ENCODE assay signal across 11 cellular contexts in the genomic region with DNA sequence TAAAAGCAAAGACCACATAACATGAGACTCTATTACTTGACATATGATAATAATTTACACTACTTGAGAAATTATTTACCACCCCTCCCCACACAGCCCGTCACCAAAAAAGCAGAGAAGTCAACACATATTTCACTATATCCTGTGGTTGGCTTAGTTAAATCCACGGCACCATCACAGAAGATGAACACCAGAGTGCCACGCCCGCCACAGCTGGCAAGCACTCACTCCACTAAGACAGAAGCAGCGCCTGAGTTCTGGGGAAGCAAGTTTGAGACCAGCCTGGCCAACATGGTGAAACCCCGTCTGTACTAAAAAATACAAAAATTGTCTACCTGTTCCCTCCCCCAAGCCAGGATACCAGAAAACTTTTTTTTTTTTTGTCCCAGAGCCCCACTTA. TPM values are rescaled to one million over a fixed set of nuclear protein-coding genes. Genes with fewer than 3 reads are reported as not detected.
DNase-seq lines count a peak whose midpoint lies in the region; ATAC-seq lines count a peak whose summit lies in the region.
"Had no signal": no experiment of that assay in that cellular context is flagged by ENCODE, and none has a peak within 500 bp of the region (broad histone marks: within the 10 kb centered on the region; RNA-seq: fewer than 3 reads in every experiment).

No MANE protein-coding gene starts in this region.

- no peak overlapping the region for H3K4me3 Mint-ChIP-seq in activated T-cell treated with anti-CD3 and anti-CD28 coated beads, Interleukin-2, amount 50 U/mL, for 24 hours
- no peak overlapping the region for H3K4me3 Mint-ChIP-seq in stimulated activated naive B cell treated with anti-CD40 and anti-IgM and Interleukin-4, amounts not matched to agents 10 μg/mL and 1 μg/mL and 100 μg/mL, for 72 hours
- H3K4me3 Mint-ChIP-seq: activated naive CD8-positive, alpha-beta T cell treated with anti-CD3 and anti-CD28 coated beads, Interleukin-2, amount 10 ng/mL, durations not matched to agents 7 days and 5 days had no signal

- H3K4me1 Mint-ChIP-seq in activated T-cell treated with anti-CD3 and anti-CD28 coated beads, Interleukin-2, amount 50 U/mL, for 24 hours (ENCODE audit: low read depth): peaks cover 88% of the 10 kb centered on the region
- peaks cover 43 to 74% of the 10 kb centered on the region in 2 donors for H3K4me1 Mint-ChIP-seq in stimulated activated naive B cell treated with anti-CD40 and anti-IgM and Interleukin-4, amounts not matched to agents 10 μg/mL and 1 μg/mL and 100 μg/mL, for 72 hours

- no peak for DNase-seq in activated T-cell treated with anti-CD3 and anti-CD28 coated beads, Interleukin-2, amount 50 U/mL, for 24 hours
- DNase-seq in activated T-cell treated with anti-CD3 and anti-CD28 coated beads for 4 hours (no peak), SK-N-MC (ENCODE audit: low read depth, low spot score) (no peak), right cardiac atrium (peak in 1 of 3 donors; percentile 63), NAMALWA (ENCODE audit: low spot score) (no peak), NCI-H226 (no peak)
- no peak for DNase-seq in stimulated activated naive B cell treated with anti-CD40 and anti-IgM and Interleukin-4, amounts not matched to agents 10 μg/mL and 1 μg/mL and 100 μg/mL, for 72 hours
- DNase-seq: activated naive CD8-positive, alpha-beta T cell treated with anti-CD3 and anti-CD28 coated beads, Interleukin-2, amount 10 ng/mL, durations not matched to agents 7 days and 5 days; kidney glomerular epithelial cell; NCI-H1694 had no signal

- peaks cover 13% of the 10 kb centered on the region for H3K36me3 Mint-ChIP-seq in activated T-cell treated with anti-CD3 and anti-CD28 coated beads, Interleukin-2, amount 50 U/mL, for 24 hours (ENCODE audit: low read depth)
- peaks cover 13 to 37% of the 10 kb centered on the region in 2 donors for H3K36me3 Mint-ChIP-seq in stimulated activated naive B cell treated with anti-CD40 and anti-IgM and Interleukin-4, amounts not matched to agents 10 μg/mL and 1 μg/mL and 100 μg/mL, for 72 hours

- H3K27me3 ChIP-seq in right cardiac atrium (ENCODE audit: control insufficient read depth, insufficient read depth): no peaks in the 10 kb centered on the region

- WGBS in right cardiac atrium: 76% methylated on average over 6 of the region's 6 CpGs

- H3K9me3 Mint-ChIP-seq in activated T-cell treated with anti-CD3 and anti-CD28 coated beads, Interleukin-2, amount 50 U/mL, for 24 hours: no peaks in the 10 kb centered on the region
- no peaks in the 10 kb centered on the region for H3K9me3 Mint-ChIP-seq in stimulated activated naive B cell treated with anti-CD40 and anti-IgM and Interleukin-4, amounts not matched to agents 10 μg/mL and 1 μg/mL and 100 μg/mL, for 72 hours
- H3K9me3 Mint-ChIP-seq: activated naive CD8-positive, alpha-beta T cell treated with anti-CD3 and anti-CD28 coated beads, Interleukin-2, amount 10 ng/mL, durations not matched to agents 7 days and 5 days had no signal

- peaks cover 15% of the 10 kb centered on the region for H3K4me1 ChIP-seq in right cardiac atrium (ENCODE audit: control insufficient read depth, insufficient read depth, low read length)

- H3K9ac ChIP-seq in SK-N-MC (ENCODE audit: insufficient read length): no peak overlapping the region

- no peaks in the 10 kb centered on the region for H3K9me3 ChIP-seq in SK-N-MC (ENCODE audit: low read depth, low read length)
- H3K9me3 ChIP-seq in right cardiac atrium (ENCODE audit: control insufficient read depth, low read length): no peaks in the 10 kb centered on the region

- H3K27ac ChIP-seq in SK-N-MC (peak overlapping the region; percentile 76), right cardiac atrium (ENCODE audit: low read length) (peak overlapping the region; percentile 72)

- peak overlapping the region; percentile 72 for H3K27ac Mint-ChIP-seq in activated T-cell treated with anti-CD3 and anti-CD28 coated beads, Interleukin-2, amount 50 U/mL, for 24 hours
- peak overlapping the region; percentile 82 for H3K27ac Mint-ChIP-seq in stimulated activated naive B cell treated with anti-CD40 and anti-IgM and Interleukin-4, amounts not matched to agents 10 μg/mL and 1 μg/mL and 100 μg/mL, for 72 hours
- H3K27ac Mint-ChIP-seq: activated naive CD8-positive, alpha-beta T cell treated with anti-CD3 and anti-CD28 coated beads, Interleukin-2, amount 10 ng/mL, durations not matched to agents 7 days and 5 days had no signal

- intact Hi-C loops in right cardiac atrium (cut with DNase I): no loop called here

- no peaks in the 10 kb centered on the region for H3K36me3 ChIP-seq in SK-N-MC (ENCODE audit: insufficient read depth, low read length)

- H3K4me3 ChIP-seq in SK-N-MC: 0 out of 2 replicates have a peak overlapping the region, but pooled peaks have one; percentile 21
- H3K4me3 ChIP-seq in right cardiac atrium (ENCODE audit: low read length): no peak overlapping the region

- ATAC-seq in right cardiac atrium (no peak), HG03045 (IDR thresholded peaks at IDR 0.05; ENCODE audit: unreplicated experiment) (no peak)
- peak in 1 of 2 donors; percentile 36 for ATAC-seq in stimulated activated naive B cell treated with anti-CD40 and anti-IgM and Interleukin-4, amounts not matched to agents 10 μg/mL and 1 μg/mL and 100 μg/mL, for 72 hours (replicated peaks)

- no peaks in the 10 kb centered on the region for H3K27me3 Mint-ChIP-seq in activated T-cell treated with anti-CD3 and anti-CD28 coated beads, Interleukin-2, amount 50 U/mL, for 24 hours
- H3K27me3 Mint-ChIP-seq in stimulated activated naive B cell treated with anti-CD40 and anti-IgM and Interleukin-4, amounts not matched to agents 10 μg/mL and 1 μg/mL and 100 μg/mL, for 72 hours: no peaks in the 10 kb centered on the region
- H3K27me3 Mint-ChIP-seq: activated naive CD8-positive, alpha-beta T cell treated with anti-CD3 and anti-CD28 coated beads, Interleukin-2, amount 10 ng/mL, durations not matched to agents 7 days and 5 days had no signal

RNA-seq across cellular contexts. Expression of a gene that starts 53.1 kb away (rescaled TPM):
- 10 to 100 TPM; 66.7 to 85.6 (median 69.8) TPM for total RNA-seq in right cardiac atrium
- 40.4 TPM for polyA plus RNA-seq in right cardiac atrium
